Comparison of ENCODE assay signal across 8 cellular contexts in the genomic region with DNA sequence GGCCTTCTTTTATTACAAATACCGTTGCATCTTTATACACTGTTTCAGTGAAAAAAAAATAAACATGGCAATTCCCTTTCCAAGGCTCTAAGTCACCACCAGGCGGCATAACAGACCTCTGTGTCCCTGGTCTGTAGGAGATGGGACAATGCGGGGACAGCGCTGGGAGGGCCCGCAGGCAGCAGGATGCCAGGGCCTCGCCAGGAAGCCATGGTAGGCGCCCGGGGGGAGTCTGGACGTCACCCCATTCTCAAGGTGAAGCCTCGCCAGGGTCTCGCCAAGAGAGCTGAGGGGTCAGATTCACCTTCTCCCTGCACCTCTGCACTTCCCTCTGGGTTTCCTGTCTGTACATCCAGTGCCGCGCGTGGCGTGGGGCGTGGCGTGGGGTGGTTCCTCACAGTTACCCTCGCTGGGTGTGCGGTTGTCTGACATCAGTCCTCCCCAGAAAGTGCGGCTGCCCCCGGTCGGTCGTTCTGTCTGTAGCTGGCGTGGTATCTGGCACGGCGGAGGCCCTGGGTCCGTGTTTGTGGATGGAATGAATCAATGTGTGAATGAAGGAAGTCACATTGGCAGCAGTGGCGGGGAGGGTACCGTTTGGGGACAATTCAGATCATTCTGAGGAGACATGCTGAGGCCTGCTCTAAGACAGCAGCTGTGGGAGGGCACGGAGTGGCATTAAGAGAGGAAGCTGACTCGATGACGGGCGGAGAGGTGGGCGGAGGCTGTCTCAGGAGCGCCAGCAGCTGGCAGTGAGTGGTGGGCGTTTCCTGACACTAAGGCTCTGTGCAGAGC. TPM values are rescaled to one million over a fixed set of nuclear protein-coding genes. Genes with fewer than 3 reads are reported as not detected.
A peak's percentile ranks its signal among the peaks of the same experiment; 100 is the strongest.
DNase-seq lines count a peak whose midpoint lies in the region; ATAC-seq and TF ChIP-seq lines count a peak whose summit lies in the region.

No MANE protein-coding gene starts in this region.

- no peaks in the 10 kb centered on the region for H3K27me3 ChIP-seq in CD8-positive, alpha-beta memory T cell (ENCODE audit: insufficient read depth, low read length, poor library complexity, severe bottlenecking)
- H3K27me3 ChIP-seq in right lobe of liver, result no peaks in the 10 kb centered on the region

- peak overlapping the region; percentile 95 to 100 (median 100) for H3K27ac Mint-ChIP-seq in CD8-positive, alpha-beta memory T cell
- peak overlapping the region; percentile 97 for H3K27ac Mint-ChIP-seq in central memory CD8-positive, alpha-beta T cell (ENCODE audit: low read depth)

- WGBS in right lobe of liver (ENCODE audit: insufficient coverage, low coverage, low lambda C conversion rate, missing lambda C conversion rate), result 38% methylated on average over 10 of the region's 36 CpGs

- H3K36me3 ChIP-seq in CD8-positive, alpha-beta memory T cell (ENCODE audit: insufficient read depth, low read length), result no peaks in the 10 kb centered on the region
- H3K36me3 ChIP-seq in HEK293 (ENCODE audit: control insufficient read depth in 2 of 2, insufficient read depth in 1 of 2, low read length in 2 of 2) (peaks cover 0 to 2% of the 10 kb centered on the region in 2 experiments; a peak in 1 of 3 replicates), right lobe of liver (no peaks in the 10 kb centered on the region)

- H3K9me3 ChIP-seq in CD8-positive, alpha-beta memory T cell (ENCODE audit: low read length), result no peaks in the 10 kb centered on the region
- H3K9me3 ChIP-seq in HEK293 (ENCODE audit: control insufficient read depth, insufficient read depth, low read depth, low read length) (no peaks in the 10 kb centered on the region), right lobe of liver (no peaks in the 10 kb centered on the region)

- H3K4me1 ChIP-seq in CD8-positive, alpha-beta memory T cell (ENCODE audit: insufficient read depth, low read length), result peaks cover 41% of the 10 kb centered on the region
- H3K4me1 ChIP-seq in HEK293 (ENCODE audit: control insufficient read depth, insufficient read depth, low read length) (peaks cover 14% of the 10 kb centered on the region), right lobe of liver (peaks cover 0 to 52% (median 25%) of the 10 kb centered on the region in 4 donors)

- peaks cover 0 to 1% (median 0%) of the 10 kb centered on the region in 5 donors for H3K9me3 Mint-ChIP-seq in CD8-positive, alpha-beta memory T cell
- H3K9me3 Mint-ChIP-seq in central memory CD8-positive, alpha-beta T cell, result no peaks in the 10 kb centered on the region

- peak overlapping the region; percentile 70 for H3K4me3 ChIP-seq in CD8-positive, alpha-beta memory T cell (ENCODE audit: low read length)
- H3K4me3 ChIP-seq in HEK293 (ENCODE audit: low read depth, low read length) (peak overlapping the region; percentile 23), right lobe of liver (no peak overlapping the region)

- ATAC-seq in central memory CD8-positive, alpha-beta T cell (replicated peaks; ENCODE audit: extremely low read depth, poor library complexity, severe bottlenecking), result peak; percentile 74
- ATAC-seq in right lobe of liver (peak; percentile 35 to 44 (median 42)), GM18519 (IDR thresholded peaks at IDR 0.05; ENCODE audit: low FRiP score, unreplicated experiment) (no peak)

- peak overlapping the region; percentile 96 for H3K27ac ChIP-seq in CD8-positive, alpha-beta memory T cell (ENCODE audit: low read depth, low read length)
- H3K27ac ChIP-seq in HEK293 (ENCODE audit: extremely low read depth, low read depth, low read length) (no peak overlapping the region; the same call in 1 of the 2 replicates), right lobe of liver (peak overlapping the region; percentile 9 to 84 (median 82))

- intact Hi-C loops in right lobe of liver (cut with DNase I), result no loop called here

- POLR2A ChIA-PET in CD8-positive, alpha-beta memory T cell (lab: Charles Lee), result interaction anchor here (0.7 to 4.7 kb wide), 6 partner anchors 14 to 75 kb away, joined by 3 to 56 read pairs (median 12); no protein-coding TSS in a partner anchor
- POLR2A ChIA-PET in HEK293 (lab: Yijun Ruan, JAX), result interaction anchor here (0.7 kb wide), 1 partner anchor 10 kb away, joined by 3 read pairs; no protein-coding TSS in a partner anchor

- peaks cover 6 to 9% of the 10 kb centered on the region in 2 donors for H3K27me3 Mint-ChIP-seq in CD8-positive, alpha-beta memory T cell
- H3K27me3 Mint-ChIP-seq in central memory CD8-positive, alpha-beta T cell, result peaks cover 6% of the 10 kb centered on the region

- no peaks in the 10 kb centered on the region for H3K36me3 Mint-ChIP-seq in CD8-positive, alpha-beta memory T cell
- H3K36me3 Mint-ChIP-seq in central memory CD8-positive, alpha-beta T cell (ENCODE audit: insufficient read depth), result peaks cover 21% of the 10 kb centered on the region

- peak; percentile 67 for TF ChIP-seq CTCF in HEK293 (tag by site-specific recombination; IDR thresholded peaks at IDR 0.05)
- TF ChIP-seq CTCF in right lobe of liver (IDR thresholded peaks at IDR 0.05), result peak; percentile 56 to 70 (median 60)

- TF ChIP-seq POLR2A in right lobe of liver (IDR thresholded peaks at IDR 0.05), result no peak

- peaks cover 45 to 51% (median 47%) of the 10 kb centered on the region in 3 donors for H3K4me1 Mint-ChIP-seq in CD8-positive, alpha-beta memory T cell
- H3K4me1 Mint-ChIP-seq in central memory CD8-positive, alpha-beta T cell, result peaks cover 38% of the 10 kb centered on the region

- peak; percentile 83 to 96 (median 92) for DNase-seq in CD8-positive, alpha-beta memory T cell
- peak; percentile 60 for DNase-seq in NCI-H2171 (lab: John Stamatoyannopoulos, UW)
- DNase-seq in activated CD4-positive, CD25-positive, alpha-beta regulatory T cell treated with anti-CD3 and anti-CD28 coated beads, Interleukin-2, amount 50 U/mL, for 16 hours (ENCODE audit: low read depth, low spot score), result peak; percentile 75
- peak; percentile 80 to 93 for DNase-seq in central memory CD8-positive, alpha-beta T cell (ENCODE audit: low spot score in 2 of 2)
- peak in 2 of 3 donors; percentile 64 to 82 for DNase-seq in right lobe of liver
- DNase-seq in stimulated activated CD4-positive, alpha-beta T cell treated with anti-CD3 and anti-CD28 coated beads, TNF-alpha, amount 100 ng/mL, for 1 hour (ENCODE audit: low read depth in 3 of 3, low spot score in 1 of 3), result peak; percentile 69 to 78 (median 75)

- H3K4me3 Mint-ChIP-seq in CD8-positive, alpha-beta memory T cell, result peak overlapping the region; percentile 58 to 95 (median 91)
- peak overlapping the region; percentile 81 for H3K4me3 Mint-ChIP-seq in central memory CD8-positive, alpha-beta T cell

- CTCF ChIA-PET in CD8-positive, alpha-beta memory T cell (lab: Charles Lee), result interaction anchor here (0.8 to 12.1 kb wide), 20 partner anchors 10 to 590 kb away, joined by 3 to 295 read pairs (median 6); no protein-coding TSS in a partner anchor
- CTCF ChIA-PET in HEK293 (lab: Yijun Ruan, JAX), result interaction anchor here (0.5 to 6.8 kb wide), 30 partner anchors 9 to 1034 kb away, joined by 3 to 110 read pairs (median 4); no protein-coding TSS in a partner anchor

TF ChIP-seq in HEK293, 187 proteins besides CTCF, POLR2A, EP300 and RAD21 (continues in another document):
- TF ChIP-seq BCL11B (tag by site-specific recombination; IDR thresholded peaks at IDR 0.05; ENCODE audit: low read depth) (no peak), ZFP69B (tag by site-specific recombination; IDR thresholded peaks at IDR 0.05) (no peak), ZNF777 (tag by site-specific recombination; IDR thresholded peaks at IDR 0.05; ENCODE audit: borderline replicate concordance) (no peak), FEZF1 (tag by site-specific recombination; IDR thresholded peaks at IDR 0.05) (no peak), ZNF830 (tag by site-specific recombination; IDR thresholded peaks at IDR 0.05; ENCODE audit: low read depth) (no peak), ZNF23 (tag by site-specific recombination; IDR thresholded peaks at IDR 0.05; ENCODE audit: borderline replicate concordance) (no peak), KLF9 (tag by site-specific recombination; IDR thresholded peaks at IDR 0.05; ENCODE audit: low read depth) (peak; percentile 44; the same call in 1 of the 2 replicates), ZSCAN23 (tag by site-specific recombination; IDR thresholded peaks at IDR 0.05) (no peak), ZFHX2 (tag by site-specific recombination; conservative IDR thresholded peaks at IDR 0.05) (peak; percentile 93), ZNF133 (tag by site-specific recombination; IDR thresholded peaks at IDR 0.05) (no peak)
- TF ChIP-seq, protein P1, sequence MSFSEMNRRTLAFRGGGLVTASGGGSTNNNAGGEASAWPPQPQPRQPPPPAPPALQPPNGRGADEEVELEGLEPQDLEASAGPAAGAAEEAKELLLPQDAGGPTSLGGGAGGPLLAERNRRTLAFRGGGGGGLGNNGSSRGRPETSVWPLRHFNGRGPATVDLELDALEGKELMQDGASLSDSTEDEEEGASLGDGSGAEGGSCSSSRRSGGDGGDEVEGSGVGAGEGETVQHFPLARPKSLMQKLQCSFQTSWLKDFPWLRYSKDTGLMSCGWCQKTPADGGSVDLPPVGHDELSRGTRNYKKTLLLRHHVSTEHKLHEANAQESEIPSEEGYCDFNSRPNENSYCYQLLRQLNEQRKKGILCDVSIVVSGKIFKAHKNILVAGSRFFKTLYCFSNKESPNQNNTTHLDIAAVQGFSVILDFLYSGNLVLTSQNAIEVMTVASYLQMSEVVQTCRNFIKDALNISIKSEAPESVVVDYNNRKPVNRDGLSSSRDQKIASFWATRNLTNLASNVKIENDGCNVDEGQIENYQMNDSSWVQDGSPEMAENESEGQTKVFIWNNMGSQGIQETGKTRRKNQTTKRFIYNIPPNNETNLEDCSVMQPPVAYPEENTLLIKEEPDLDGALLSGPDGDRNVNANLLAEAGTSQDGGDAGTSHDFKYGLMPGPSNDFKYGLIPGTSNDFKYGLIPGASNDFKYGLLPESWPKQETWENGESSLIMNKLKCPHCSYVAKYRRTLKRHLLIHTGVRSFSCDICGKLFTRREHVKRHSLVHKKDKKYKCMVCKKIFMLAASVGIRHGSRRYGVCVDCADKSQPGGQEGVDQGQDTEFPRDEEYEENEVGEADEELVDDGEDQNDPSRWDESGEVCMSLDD (tag by site-specific recombination; IDR thresholded peaks at IDR 0.05), result no peak
- TF ChIP-seq, protein P2, sequence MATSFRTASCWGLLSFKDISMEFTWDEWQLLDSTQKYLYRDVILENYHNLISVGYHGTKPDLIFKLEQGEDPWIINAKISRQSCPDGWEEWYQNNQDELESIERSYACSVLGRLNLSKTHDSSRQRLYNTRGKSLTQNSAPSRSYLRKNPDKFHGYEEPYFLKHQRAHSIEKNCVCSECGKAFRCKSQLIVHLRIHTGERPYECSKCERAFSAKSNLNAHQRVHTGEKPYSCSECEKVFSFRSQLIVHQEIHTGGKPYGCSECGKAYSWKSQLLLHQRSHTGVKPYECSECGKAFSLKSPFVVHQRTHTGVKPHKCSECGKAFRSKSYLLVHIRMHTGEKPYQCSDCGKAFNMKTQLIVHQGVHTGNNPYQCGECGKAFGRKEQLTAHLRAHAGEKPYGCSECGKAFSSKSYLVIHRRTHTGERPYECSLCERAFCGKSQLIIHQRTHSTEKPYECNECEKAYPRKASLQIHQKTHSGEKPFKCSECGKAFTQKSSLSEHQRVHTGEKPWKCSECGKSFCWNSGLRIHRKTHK (tag by site-specific recombination; IDR thresholded peaks at IDR 0.05), result no peak

RNA-seq across cellular contexts. Expression of a gene that starts 45.9 kb away (rescaled TPM):
- 100 to 1,000 TPM; 188 to 192 TPM for total RNA-seq in CD8-positive, alpha-beta memory T cell
- polyA plus RNA-seq in CD8-positive, alpha-beta memory T cell, result 128 TPM
- 10 to 100 TPM; 29.4 to 56.3 (median 49.7) TPM for total RNA-seq in right lobe of liver

Comparison
In these comparisons a context has a peak if more than half of its experiments do, and no peak if none do; other contexts are left out.
1. H3K4me3 ChIP-seq: peak in CD8-positive, alpha-beta memory T cell (single experiment) and HEK293 (single experiment); none in right lobe of liver (0 of 3).
2. Peak in every context shown above with its lines, with median percentiles within 50 percentile points of each other: DNase-seq.